In the genomic region with DNA sequence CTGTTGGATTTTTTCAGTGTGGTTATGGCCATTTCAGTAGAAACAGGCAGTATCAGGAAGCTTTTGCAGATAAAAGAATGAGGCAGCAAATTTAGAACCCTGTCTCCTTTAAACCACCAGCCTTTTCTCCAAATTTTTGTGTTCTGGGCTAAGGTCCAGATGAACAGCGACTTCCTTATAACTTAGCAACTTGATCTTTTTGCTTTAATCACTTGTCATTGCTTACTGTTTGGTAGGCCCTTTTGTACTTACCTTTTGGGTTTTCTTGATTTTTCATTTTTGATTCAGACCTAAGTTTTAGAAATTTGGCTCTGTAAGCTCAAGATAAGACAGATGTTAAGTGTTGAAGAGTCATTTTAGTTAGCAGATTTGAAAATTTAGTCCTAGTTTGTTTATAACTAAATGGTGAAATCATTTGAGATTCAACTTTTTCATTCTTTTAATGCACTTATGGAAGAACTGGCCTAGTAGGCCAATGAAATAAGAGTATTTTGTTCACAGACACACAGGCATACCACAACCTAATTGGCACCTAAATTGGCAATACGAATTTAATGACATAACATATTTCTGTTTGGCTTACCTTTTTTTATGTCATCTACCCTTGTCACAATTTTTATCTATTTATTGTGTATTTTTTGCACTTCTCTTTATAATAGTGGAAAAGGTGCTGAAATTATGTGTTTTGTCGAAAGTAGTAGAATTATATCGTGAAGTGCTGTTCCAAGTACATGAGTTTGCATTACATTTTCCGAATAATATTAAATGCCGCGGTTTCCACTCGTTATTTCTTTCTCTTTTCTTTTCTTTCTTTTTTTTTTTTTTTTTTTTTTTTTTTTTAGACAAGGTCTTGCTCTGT, we compare ENCODE assay signal across 8 cellular contexts. TPM values are rescaled to one million over a fixed set of nuclear protein-coding genes. Genes with fewer than 3 reads are reported as not detected.
DNase-seq lines count a peak whose midpoint lies in the region; ATAC-seq, FAIRE-seq and TF ChIP-seq lines count a peak whose summit lies in the region.

No MANE protein-coding gene starts in this region.

- no peak for TF ChIP-seq POLR2A in HepG2 (IDR thresholded peaks at IDR 0.05; ENCODE audit: insufficient read depth in 1 of 2, low read depth in 2 of 2, low read length in 2 of 2)
- no peak for TF ChIP-seq POLR2A in right lobe of liver (IDR thresholded peaks at IDR 0.05)
- TF ChIP-seq POLR2A in transverse colon (IDR thresholded peaks at IDR 0.05): no peak

- H3K4me1 Mint-ChIP-seq in activated CD8-positive, alpha-beta T cell treated with anti-CD3 and anti-CD28 coated beads, Interleukin-2, amount 10 ng/mL, durations not matched to agents 7 days and 5 days (ENCODE audit: low read depth): peaks cover 35% of the 10 kb centered on the region
- peaks cover 23 to 34% of the 10 kb centered on the region in 2 donors for H3K4me1 Mint-ChIP-seq in immature natural killer cell

- no peak for FAIRE-seq in HepG2 (lab: Jason Lieb, UNC)

- H3K27me3 ChIP-seq in HepG2 (ENCODE audit: control insufficient read depth in 1 of 2, insufficient read depth in 2 of 2, low read length in 2 of 2) (no peaks in the 10 kb centered on the region; a peak in 1 of 5 replicates), right lobe of liver (no peaks in the 10 kb centered on the region), transverse colon (no peaks in the 10 kb centered on the region)

- CTCF ChIA-PET in HepG2 (lab: Yijun Ruan, JAX; ENCODE audit: low intra/inter-chr PET ratio, low total read pairs): no interaction called here
- CTCF ChIA-PET in activated CD8-positive, alpha-beta T cell treated with anti-CD3 and anti-CD28 coated beads, Interleukin-2, amount 10 ng/mL, durations not matched to agents 7 days and 5 days (lab: Charles Lee): interaction anchor here (0.6 to 2.7 kb wide), 10 partner anchors 8 to 317 kb away, joined by 3 to 23 read pairs (median 4); a partner anchor contains a TSS

- no peak overlapping the region for H3K27ac Mint-ChIP-seq in activated CD8-positive, alpha-beta T cell treated with anti-CD3 and anti-CD28 coated beads, Interleukin-2, amount 10 ng/mL, durations not matched to agents 7 days and 5 days
- H3K27ac Mint-ChIP-seq in immature natural killer cell: peak overlapping the region in 4 of 6 donors; percentile 5 to 52 (median 14)

- TF ChIP-seq CTCF in HepG2 (CRISPR knock-in tag; IDR thresholded peaks at IDR 0.05) (no peak), right lobe of liver (IDR thresholded peaks at IDR 0.05) (no peak), transverse colon (IDR thresholded peaks at IDR 0.05) (no peak)

- peaks cover 6% of the 10 kb centered on the region for H3K27me3 Mint-ChIP-seq in activated CD8-positive, alpha-beta T cell treated with anti-CD3 and anti-CD28 coated beads, Interleukin-2, amount 10 ng/mL, durations not matched to agents 7 days and 5 days (ENCODE audit: low read depth)
- peaks cover 6 to 9% (median 7%) of the 10 kb centered on the region in 3 donors for H3K27me3 Mint-ChIP-seq in immature natural killer cell (ENCODE audit: low read depth in 3 of 3)

- no peaks in the 10 kb centered on the region for H3K36me3 ChIP-seq in HepG2 (replicated peaks in 1 of 2; ENCODE audit: control insufficient read depth in 1 of 2, insufficient read depth in 2 of 2, low read length in 2 of 2)
- no peaks in the 10 kb centered on the region for H3K36me3 ChIP-seq in right lobe of liver
- H3K36me3 ChIP-seq in transverse colon: no peaks in the 10 kb centered on the region

- peaks cover 33% of the 10 kb centered on the region for H3K79me2 ChIP-seq in HepG2 (ENCODE audit: insufficient read depth, low read length)

- peak overlapping the region; percentile 77; the same call in 1 of the 2 replicates for H3K9ac ChIP-seq in HepG2 (ENCODE audit: insufficient read depth, low read depth, low read length)

- ATAC-seq in HepG2 (no peak), right lobe of liver (no peak), HG03520 (IDR thresholded peaks at IDR 0.05; ENCODE audit: unreplicated experiment) (no peak), sciatic nerve (no peak)
- ATAC-seq in activated CD8-positive, alpha-beta T cell treated with anti-CD3 and anti-CD28 coated beads, Interleukin-2, amount 10 ng/mL, durations not matched to agents 7 days and 5 days: no peak

- H3K4me1 ChIP-seq in HepG2 (ENCODE audit: insufficient read depth, low read length) (peaks cover 28% of the 10 kb centered on the region), right lobe of liver (peaks cover 0 to 14% (median 6%) of the 10 kb centered on the region in 4 donors), transverse colon (peaks cover 10 to 32% (median 12%) of the 10 kb centered on the region in 4 donors)

- no peak for TF ChIP-seq RAD21 in HepG2 (CRISPR knock-in tag; IDR thresholded peaks at IDR 0.05)

- in situ Hi-C loops in HepG2 (cut with HindIII; ENCODE audit: extremely low pct_ligation_motif_present, low pct_unique_long_range_greater_than_20kb) (no loop called here), transverse colon (cut with MboI; ENCODE audit: low pct_ligation_motif_present in 1 of 4, low pct_unique_long_range_greater_than_20kb in 1 of 4, low sequenced_read_pairs in 3 of 4) (no loop called here)

- no peaks in the 10 kb centered on the region for H3K9me3 Mint-ChIP-seq in activated CD8-positive, alpha-beta T cell treated with anti-CD3 and anti-CD28 coated beads, Interleukin-2, amount 10 ng/mL, durations not matched to agents 7 days and 5 days (ENCODE audit: insufficient read depth)
- H3K9me3 Mint-ChIP-seq in immature natural killer cell: no peaks in the 10 kb centered on the region

- H3K27ac ChIP-seq in HepG2 (ENCODE audit: extremely low read length, insufficient read depth, low read length): no peak overlapping the region
- H3K27ac ChIP-seq in right lobe of liver: no peak overlapping the region
- peak overlapping the region; percentile 96 to 99 (median 98) for H3K27ac ChIP-seq in transverse colon

- POLR2A ChIA-PET in HepG2 (lab: Yijun Ruan, JAX): interaction anchor here (0.8 to 2.8 kb wide), 3 partner anchors 10 to 234 kb away, joined by 3 to 16 read pairs (median 11); a partner anchor contains a TSS
- POLR2A ChIA-PET in activated CD8-positive, alpha-beta T cell treated with anti-CD3 and anti-CD28 coated beads, Interleukin-2, amount 10 ng/mL, durations not matched to agents 7 days and 5 days (lab: Charles Lee): interaction anchor here (1.1 to 2.2 kb wide), 2 partner anchors 10 to 131 kb away, joined by 4 to 8 read pairs; no protein-coding TSS in a partner anchor

- peaks cover 2% of the 10 kb centered on the region for H3K36me3 Mint-ChIP-seq in activated CD8-positive, alpha-beta T cell treated with anti-CD3 and anti-CD28 coated beads, Interleukin-2, amount 10 ng/mL, durations not matched to agents 7 days and 5 days (ENCODE audit: low read depth)
- no peaks in the 10 kb centered on the region for H3K36me3 Mint-ChIP-seq in immature natural killer cell

- WGBS in HepG2 (ENCODE audit: low lambda C conversion rate): 92% methylated on average over 8 of the region's 8 CpGs
- 84% methylated on average over 8 of the region's 8 CpGs for WGBS in right lobe of liver (ENCODE audit: insufficient coverage, low coverage, low lambda C conversion rate, missing lambda C conversion rate)
- WGBS in transverse colon (ENCODE audit: low coverage in 1 of 2), 2 donors: 82 to 84% methylated on average over 7 to 8 of the region's 8 CpGs

- H2AFZ ChIP-seq in HepG2 (ENCODE audit: low read length): no peak overlapping the region

- intact Hi-C loops in HepG2 (cut with micrococcal nuclease; ENCODE audit: unreplicated experiment): loop anchor here (5.0 kb wide), 1 partner anchor 54 kb away; no protein-coding TSS in a partner anchor
- intact Hi-C loops in right lobe of liver (cut with DNase I): no loop called here
- intact Hi-C loops in transverse colon (cut with DNase I; ENCODE audit: low total_unique reads): loop anchor here (10.0 kb wide), 1 partner anchor 81 kb away; a partner anchor contains a TSS
- intact Hi-C loops in sciatic nerve (cut with DNase I): no loop called here

- H4K20me1 ChIP-seq in HepG2 (ENCODE audit: insufficient read depth, low read length): no peaks in the 10 kb centered on the region; the same call in 1 of the 2 replicates

- DNase-seq in HepG2 (ENCODE audit: low spot score) (no peak), right lobe of liver (no peak), immature natural killer cell (no peak), transverse colon (no peak), D341Med (ENCODE audit: low spot score) (no peak), sciatic nerve (ENCODE audit: low spot score) (no peak)
- no peak for DNase-seq in activated CD8-positive, alpha-beta T cell treated with anti-CD3 and anti-CD28 coated beads, Interleukin-2, amount 10 ng/mL, durations not matched to agents 7 days and 5 days

- TF ChIP-seq EP300 in HepG2 (IDR thresholded peaks at IDR 0.05; ENCODE audit: low read depth in 2 of 2, low read length in 2 of 2) (no peak), HepG2 (CRISPR knock-in tag; IDR thresholded peaks at IDR 0.05; ENCODE audit: borderline replicate concordance) (no peak), transverse colon (IDR thresholded peaks at IDR 0.05; ENCODE audit: low read depth) (no peak)

- peak overlapping the region; percentile 86 for H3K4me3 Mint-ChIP-seq in activated CD8-positive, alpha-beta T cell treated with anti-CD3 and anti-CD28 coated beads, Interleukin-2, amount 10 ng/mL, durations not matched to agents 7 days and 5 days
- peak overlapping the region; percentile 88 to 99 (median 91) for H3K4me3 Mint-ChIP-seq in immature natural killer cell

- peak overlapping the region; percentile 92 for H3K4me2 ChIP-seq in HepG2 (ENCODE audit: low read depth, low read length)

- H3K4me3 ChIP-seq in HepG2 (replicated peaks in 1 of 3; ENCODE audit: insufficient read depth in 1 of 3, low read depth in 2 of 3, low read length in 3 of 3) (peak overlapping the region in 2 of 3 experiments; percentile 79 to 83; a peak in 3 of 6 replicates), right lobe of liver (peak overlapping the region in 1 of 3 donors; percentile 87), transverse colon (peak overlapping the region in 3 of 4 donors; percentile 79 to 95 (median 90))

- no peaks in the 10 kb centered on the region for H3K9me3 ChIP-seq in HepG2 (ENCODE audit: low read length)
- no peaks in the 10 kb centered on the region for H3K9me3 ChIP-seq in right lobe of liver
- H3K9me3 ChIP-seq in transverse colon: no peaks in the 10 kb centered on the region

- BruUV-seq in HepG2 (replicated peaks; lab: Mats Ljungman, UMichigan): no TSS peak

RNA-seq across cellular contexts. Expression of a gene that starts 2.1 kb away (rescaled TPM):
- total RNA-seq in HepG2 (2016; rRNA removed; fragmentation: Illumina TruSeq; extraction: Trizol) (25.3 and 32.2 TPM in 2 replicates), right lobe of liver (10 to 100 TPM; 47.3 to 70.5 (median 52.9) TPM), transverse colon (100 to 1,000 TPM in 2 of 4 donors, 10 to 100 TPM in 2; 44.8 to 187 (median 117) TPM), sciatic nerve (101 TPM)
- total RNA-seq in HepG2 (2016; cell fraction: cytosol; rRNA removed; fragmentation: Illumina TruSeq; extraction: Trizol; ENCODE audit: low read depth): 6.0 and 7.1 TPM in 2 replicates
- 24.1 and 33.0 TPM in 2 replicates for total RNA-seq in HepG2 (2016; cell fraction: insoluble cytoplasmic fraction; rRNA removed; fragmentation: Illumina TruSeq; extraction: Trizol)
- total RNA-seq in HepG2 (2016; cell fraction: membrane; rRNA removed; fragmentation: Illumina TruSeq; extraction: Trizol): 18.8 and 21.8 TPM in 2 replicates
- total RNA-seq in HepG2 (2016; cell fraction: nucleus; rRNA removed; fragmentation: Illumina TruSeq; extraction: Trizol): 37.5 and 48.5 TPM in 2 replicates
- polyA plus RNA-seq in HepG2 (2011; rRNA removed) (40.9 and 41.1 TPM in 2 replicates), immature natural killer cell (10 to 100 TPM; 47.8 to 87.9 (median 62.6) TPM)
- polyA plus RNA-seq in HepG2 (2011; cell fraction: cytosol; rRNA removed): 27.7 and 44.5 TPM in 2 replicates
- 13.5 and 18.5 TPM in 2 replicates for polyA plus RNA-seq in HepG2 (2011; cell fraction: nucleus; rRNA removed)
- 63.0 and 66.0 TPM in 2 replicates for polyA plus RNA-seq in HepG2 (2012)
- polyA plus RNA-seq in HepG2 (2016; cell fraction: cytosol; fragmentation: Illumina TruSeq; extraction: Trizol; ENCODE audit: low read depth): 11.5 and 12.5 TPM in 2 replicates
- polyA plus RNA-seq in HepG2 (2016; cell fraction: insoluble cytoplasmic fraction; fragmentation: Illumina TruSeq; extraction: Trizol; ENCODE audit: low read depth): 44.2 and 48.6 TPM in 2 replicates
- 24.5 and 24.9 TPM in 2 replicates for polyA plus RNA-seq in HepG2 (2016; cell fraction: membrane; fragmentation: Illumina TruSeq; extraction: Trizol; ENCODE audit: low read depth)
- 94.3 and 102 TPM in 2 replicates for polyA plus RNA-seq in HepG2 (2016; cell fraction: nucleus; fragmentation: Illumina TruSeq; extraction: Trizol; ENCODE audit: insufficient read depth, low read depth)
- polyA minus RNA-seq in HepG2 (2011; rRNA and poly(A)+ RNA removed; ENCODE audit: low replicate concordance): 63.3 and 204 TPM in 2 replicates
- polyA minus RNA-seq in HepG2 (2011; cell fraction: cytosol; rRNA and poly(A)+ RNA removed): 40.9 and 50.4 TPM in 2 replicates
- 16.9 and 23.7 TPM in 2 replicates for polyA minus RNA-seq in HepG2 (2011; cell fraction: nucleus; rRNA and poly(A)+ RNA removed)
- 10 to 100 TPM; 62.2 to 62.4 TPM for total RNA-seq in activated CD8-positive, alpha-beta T cell treated with anti-CD3 and anti-CD28 coated beads, Interleukin-2, amount 10 ng/mL, durations not matched to agents 7 days and 5 days

RNA-seq across cellular contexts. Expression of a gene that starts 12.2 kb away (rescaled TPM):
- total RNA-seq in HepG2 (2016; rRNA removed; fragmentation: Illumina TruSeq; extraction: Trizol) (not detected in 2 replicates), right lobe of liver (10 to 100 TPM; 29.9 to 37.6 (median 32.4) TPM), transverse colon (10 to 100 TPM; 18.7 to 60.8 (median 40.0) TPM), sciatic nerve (89.3 TPM)
- total RNA-seq in HepG2 (2016; cell fraction: cytosol; rRNA removed; fragmentation: Illumina TruSeq; extraction: Trizol; ENCODE audit: low read depth): not detected in 2 replicates
- total RNA-seq in HepG2 (2016; cell fraction: insoluble cytoplasmic fraction; rRNA removed; fragmentation: Illumina TruSeq; extraction: Trizol): not detected in 2 replicates
- total RNA-seq in HepG2 (2016; cell fraction: membrane; rRNA removed; fragmentation: Illumina TruSeq; extraction: Trizol): not detected in 2 replicates
- not detected in 2 replicates for total RNA-seq in HepG2 (2016; cell fraction: nucleus; rRNA removed; fragmentation: Illumina TruSeq; extraction: Trizol)
- polyA plus RNA-seq in HepG2 (2011; rRNA removed) (not detected in 2 replicates), immature natural killer cell (10 to 100 TPM; 28.0 to 33.7 (median 29.8) TPM)
- 0.01 and 0.03 TPM in 2 replicates for polyA plus RNA-seq in HepG2 (2011; cell fraction: cytosol; rRNA removed)
- polyA plus RNA-seq in HepG2 (2011; cell fraction: nucleus; rRNA removed): not detected in 2 replicates
- 0.05 and 0.08 TPM in 2 replicates for polyA plus RNA-seq in HepG2 (2012)
- not detected in 2 replicates for polyA plus RNA-seq in HepG2 (2016; cell fraction: cytosol; fragmentation: Illumina TruSeq; extraction: Trizol; ENCODE audit: low read depth)
- polyA plus RNA-seq in HepG2 (2016; cell fraction: insoluble cytoplasmic fraction; fragmentation: Illumina TruSeq; extraction: Trizol; ENCODE audit: low read depth): not detected in 2 replicates
- not detected in 2 replicates for polyA plus RNA-seq in HepG2 (2016; cell fraction: membrane; fragmentation: Illumina TruSeq; extraction: Trizol; ENCODE audit: low read depth)
- not detected in 2 replicates for polyA plus RNA-seq in HepG2 (2016; cell fraction: nucleus; fragmentation: Illumina TruSeq; extraction: Trizol; ENCODE audit: insufficient read depth, low read depth)
- polyA minus RNA-seq in HepG2 (2011; rRNA and poly(A)+ RNA removed; ENCODE audit: low replicate concordance): 0.14 and 84.0 TPM in 2 replicates
- 0.20 and 0.26 TPM in 2 replicates for polyA minus RNA-seq in HepG2 (2011; cell fraction: cytosol; rRNA and poly(A)+ RNA removed)
- 0.12 and 0.26 TPM in 2 replicates for polyA minus RNA-seq in HepG2 (2011; cell fraction: nucleus; rRNA and poly(A)+ RNA removed)
- total RNA-seq in activated CD8-positive, alpha-beta T cell treated with anti-CD3 and anti-CD28 coated beads, Interleukin-2, amount 10 ng/mL, durations not matched to agents 7 days and 5 days: 10 to 100 TPM; 35.1 to 37.3 TPM

Comparison
In these comparisons a context has a peak if more than half of its experiments do, and no peak if none do; other contexts are left out.
1. RNA of a gene that starts 12.2 kb away (total RNA-seq): 89.3 TPM in sciatic nerve (single experiment), 18.7 to 60.8 TPM in transverse colon, 35.1 to 37.3 TPM in activated CD8-positive, alpha-beta T cell treated with anti-CD3 and anti-CD28 coated beads, Interleukin-2, amount 10 ng/mL, durations not matched to agents 7 days and 5 days and 29.9 to 37.6 TPM in right lobe of liver; not detected in HepG2; every median in the first group is over 10 times any median in the second.
2. intact Hi-C loops: an anchor here in HepG2 (5.0 kb wide) and transverse colon (10.0 kb wide); none called in right lobe of liver and sciatic nerve.
3. H3K27ac ChIP-seq: peak in transverse colon (4 of 4); none in HepG2 (single experiment) and right lobe of liver (0 of 3).